Comparison of ENCODE assay signal across 8 cellular contexts in genomic region chr13:111440492-111440891, GRCh38.
A peak's percentile ranks its signal among the peaks of the same experiment; 100 is the strongest.
DNase-seq lines count a peak whose midpoint lies in the region; ATAC-seq and TF ChIP-seq lines count a peak whose summit lies in the region.
"Not testable (repeated sequence)": the region's sequence is repeated elsewhere in the genome, so short reads cannot be mapped to it uniquely, and the experiment has no call there.

No MANE protein-coding gene starts in this region.

- H3K36me3 ChIP-seq in Caco-2 (ENCODE audit: control insufficient read depth, insufficient read depth, low read length); Loucy (ENCODE audit: insufficient read depth, low read length); OCI-LY3 (replicated peaks; ENCODE audit: low read depth, low read length); hepatocyte (replicated peaks; ENCODE audit: insufficient read depth, low read depth): not testable (repeated sequence)

- not testable (repeated sequence) for H3K9ac ChIP-seq in Loucy (ENCODE audit: low read depth, low read length, poor library complexity, severe bottlenecking); OCI-LY3 (ENCODE audit: low read length)

- not testable (repeated sequence) for H3K9me3 ChIP-seq in Caco-2; Loucy (ENCODE audit: insufficient read depth, low read depth, low read length); OCI-LY3 (ENCODE audit: insufficient read depth, low read length); hepatocyte (ENCODE audit: low read depth)

- H3K4me3 Mint-ChIP-seq in Caco-2 (ENCODE audit: unreplicated experiment); WTC11; MCF 10A (ENCODE audit: unreplicated experiment): not testable (repeated sequence)

- DNase-seq in Caco-2 = peak in 1 of 2 experiments; percentile 12
- not testable (repeated sequence) for DNase-seq in GM13977 (ENCODE audit: low spot score); MCF 10A (ENCODE audit: unreplicated experiment); hepatocyte (ENCODE audit: low spot score)
- peak; percentile 59 for DNase-seq in WTC11 (ENCODE audit: low spot score)
- DNase-seq in stimulated activated CD8-positive, alpha-beta memory T cell treated with anti-CD3 and anti-CD28 coated beads, Interleukin-4, amount 100 ng/mL, for 48 hours = peak; percentile 36

- H3K27me3 ChIP-seq in Caco-2 (replicated peaks; ENCODE audit: control insufficient read depth, insufficient read depth, low read length); Loucy (ENCODE audit: insufficient read depth, low read length, poor library complexity, severe bottlenecking); hepatocyte: not testable (repeated sequence)
- peaks cover 11% of the 10 kb centered on the region for H3K27me3 ChIP-seq in OCI-LY3 (ENCODE audit: low read depth, low read length)

- H3K27ac ChIP-seq in OCI-LY3 (ENCODE audit: low read length); hepatocyte: not testable (repeated sequence)

- peak; percentile 48; the same call in 1 of the 2 replicates for ATAC-seq in WTC11

- H3K9me3 Mint-ChIP-seq in Caco-2 (ENCODE audit: unreplicated experiment) = not testable (repeated sequence)
- H3K9me3 Mint-ChIP-seq in WTC11 = peaks cover 35% of the 10 kb centered on the region
- H3K9me3 Mint-ChIP-seq in MCF 10A (ENCODE audit: unreplicated experiment) = peaks cover 17% of the 10 kb centered on the region

- not testable (repeated sequence) for H3K79me2 ChIP-seq in Loucy (ENCODE audit: insufficient read depth, low read length); OCI-LY3 (ENCODE audit: low read length); hepatocyte

- not testable (repeated sequence) for H4K20me1 ChIP-seq in Loucy (ENCODE audit: insufficient read depth, low read length, poor library complexity, severe bottlenecking); OCI-LY3 (ENCODE audit: insufficient read depth, low read length); hepatocyte (ENCODE audit: insufficient read depth, poor library complexity, severe bottlenecking)

- H3K27ac Mint-ChIP-seq in Caco-2 (ENCODE audit: unreplicated experiment); WTC11; MCF 10A (ENCODE audit: low read depth, unreplicated experiment): not testable (repeated sequence)

- BruUV-seq in Caco-2 (replicated peaks; lab: Mats Ljungman, UMichigan); MCF 10A (replicated peaks; lab: Mats Ljungman, UMichigan): not testable (repeated sequence)

- not testable (repeated sequence) for H3K4me2 ChIP-seq in Loucy (ENCODE audit: low read depth, low read length, poor library complexity, severe bottlenecking); OCI-LY3 (ENCODE audit: low read length); hepatocyte

- WGBS in hepatocyte (ENCODE audit: low lambda C conversion rate, missing lambda C conversion rate) = 80% methylated on average over 1 of the region's 1 CpG

- H2AFZ ChIP-seq in Loucy (ENCODE audit: low read length); OCI-LY3 (ENCODE audit: low read depth, low read length); hepatocyte: not testable (repeated sequence)

- H3K4me3 ChIP-seq in Caco-2 (ENCODE audit: low read depth, low read length); Loucy (ENCODE audit: low read length, poor library complexity, severe bottlenecking); OCI-LY3 (ENCODE audit: low read length); hepatocyte: not testable (repeated sequence)

- peaks cover 18% of the 10 kb centered on the region for H3K27me3 Mint-ChIP-seq in Caco-2 (ENCODE audit: insufficient read depth, unreplicated experiment)
- not testable (repeated sequence) for H3K27me3 Mint-ChIP-seq in WTC11 (ENCODE audit: low read depth); MCF 10A (ENCODE audit: insufficient read depth, unreplicated experiment)

- not testable (repeated sequence) for H3K4me1 Mint-ChIP-seq in Caco-2 (ENCODE audit: low read depth, unreplicated experiment); WTC11; MCF 10A (ENCODE audit: insufficient read depth, unreplicated experiment)

- H3K9me2 ChIP-seq in Loucy (replicated peaks; ENCODE audit: low read depth, low read length); hepatocyte (replicated peaks; ENCODE audit: insufficient read depth): not testable (repeated sequence)

- H3K36me3 Mint-ChIP-seq in Caco-2 (ENCODE audit: insufficient read depth, unreplicated experiment); WTC11; MCF 10A (ENCODE audit: insufficient read depth, unreplicated experiment): not testable (repeated sequence)

- not testable (repeated sequence) for H3F3A ChIP-seq in Loucy (ENCODE audit: low read depth)

- intact Hi-C loops in Caco-2 (cut with micrococcal nuclease; ENCODE audit: unreplicated experiment); MCF 10A (cut with micrococcal nuclease): not testable (repeated sequence)

- POLR2A ChIA-PET in Caco-2 (lab: Charles Lee); MCF 10A (lab: Yijun Ruan, JAX): not testable (repeated sequence)
- POLR2A ChIA-PET in WTC11 (lab: Charles Lee) = interaction anchor here (0.7 kb wide), 1 partner anchor 91 kb away, joined by 5 read pairs; no protein-coding TSS in a partner anchor

- H3K4me1 ChIP-seq in Caco-2; Loucy (ENCODE audit: insufficient read depth, low read length, poor library complexity, severe bottlenecking); OCI-LY3 (ENCODE audit: low read length); hepatocyte (ENCODE audit: insufficient read depth): not testable (repeated sequence)

- TF ChIP-seq CTCF in Caco-2 (IDR thresholded peaks at IDR 0.05; ENCODE audit: insufficient read depth in 1 of 2, low read depth in 1 of 2, low read length in 1 of 2, severe bottlenecking in 1 of 2, unreplicated experiment in 1 of 2) = peak; percentile 23
- TF ChIP-seq CTCF in GM13977 (IDR thresholded peaks at IDR 0.05; ENCODE audit: extremely low read depth, insufficient read depth, missing control alignments) = peak; percentile 42
- peak; percentile 53 for TF ChIP-seq CTCF in Loucy (conservative IDR thresholded peaks at IDR 0.05; ENCODE audit: low read length)
- TF ChIP-seq CTCF in OCI-LY3 (IDR thresholded peaks at IDR 0.05; ENCODE audit: low read depth, low read length) = peak; percentile 39
- TF ChIP-seq CTCF in WTC11 (IDR thresholded peaks at IDR 0.05) = not testable (repeated sequence)
- TF ChIP-seq CTCF in MCF 10A (IDR thresholded peaks at IDR 0.05; ENCODE audit: unreplicated experiment) = peak; percentile 12
- TF ChIP-seq CTCF in hepatocyte (IDR thresholded peaks at IDR 0.05; ENCODE audit: poor library complexity) = peak; percentile 13

- CTCF ChIA-PET in Caco-2 (lab: Charles Lee) (interaction anchor here (0.9 to 1.3 kb wide), 2 partner anchors 12 to 14 kb away, joined by 4 to 10 read pairs; no protein-coding TSS in a partner anchor), WTC11 (lab: Charles Lee) (interaction anchor here (0.6 to 3.9 kb wide), 25 partner anchors 10 to 889 kb away, joined by 3 to 60 read pairs (median 3); no protein-coding TSS in a partner anchor), MCF 10A (lab: Yijun Ruan, JAX) (interaction anchor here (0.6 to 1.7 kb wide), 4 partner anchors 11 to 880 kb away, joined by 3 to 9 read pairs (median 3); no protein-coding TSS in a partner anchor)

- in situ Hi-C loops in GM13977 (cut with MboI; ENCODE audit: low pct_unique_long_range_greater_than_20kb, low sequenced_read_pairs, unreplicated experiment) = not testable (repeated sequence)
